ENCODE assay signal across 27 cellular contexts in the genomic region with DNA sequence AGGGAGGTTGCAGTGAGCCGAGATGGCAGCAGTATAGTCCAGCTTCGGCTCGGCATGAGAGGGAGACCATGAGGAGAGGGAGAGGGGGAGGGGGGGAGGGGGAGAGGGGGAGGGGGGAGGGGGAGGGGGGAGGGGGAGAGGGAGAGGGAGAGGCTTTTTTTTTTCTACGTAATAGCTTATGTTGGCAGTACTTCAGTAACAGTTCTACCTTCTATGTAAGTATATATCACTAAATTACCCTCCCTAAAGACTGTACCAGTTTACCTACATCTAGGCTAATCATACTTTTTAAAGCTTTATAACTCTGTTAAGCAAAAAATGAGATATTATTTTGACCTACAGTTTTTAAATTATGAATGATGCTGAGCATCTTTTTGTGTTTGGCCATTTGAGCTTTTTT.
"Had no signal": no experiment of that assay in that cellular context is flagged by ENCODE, and none has a peak within 500 bp of the region (broad histone marks: within the 10 kb centered on the region; RNA-seq: fewer than 3 reads in every experiment).

No MANE protein-coding gene starts in this region.

- DNase-seq: colonic mucosa; cortex of kidney; effector CD8-positive, alpha-beta T cell; effector memory CD8-positive, alpha-beta T cell; endodermal cell; erythroblast; esophagus squamous epithelium; foreskin fibroblast; foreskin melanocyte; gastrocnemius medialis; heart left ventricle; hypothalamus; left cardiac atrium; left lung; left ventricle myocardium superior; lower lobe of right lung; mesenchymal stem cell; mucosa of descending colon; naive B cell had no signal

- H3K4me1 ChIP-seq: colonic mucosa, lower lobe of right lung had no signal

- H3K4me2 ChIP-seq: hepatocyte had no signal

- H3K9me3 Mint-ChIP-seq: dendritic cell treated with granulocyte-macrophage colony-stimulating factor and Interleukin-4, amounts not matched to agents 40 ng/mL and 50 ng/mL, for 4 days; effector memory CD8-positive, alpha-beta T cell; naive B cell had no signal

- H3K27ac Mint-ChIP-seq: dendritic cell treated with granulocyte-macrophage colony-stimulating factor and Interleukin-4, amounts not matched to agents 40 ng/mL and 50 ng/mL, for 4 days; endodermal cell; mesothelial cell of epicardium had no signal

- H2AFZ ChIP-seq: hepatocyte had no signal

- H3K27ac ChIP-seq: colonic mucosa, epithelial cell of prostate, esophagus squamous epithelium, gastrocnemius medialis, heart left ventricle, hepatocyte, left lung, lower lobe of right lung had no signal

- FAIRE-seq: endometrium, islet of Langerhans, keratinocyte had no signal

- H3K4me3 ChIP-seq: colonic mucosa, esophagus squamous epithelium, gastrocnemius medialis, heart left ventricle, hepatocyte, left lung, lower lobe of right lung, mucosa of descending colon had no signal

- H3K4me3 Mint-ChIP-seq: dendritic cell treated with granulocyte-macrophage colony-stimulating factor and Interleukin-4, amounts not matched to agents 40 ng/mL and 50 ng/mL, for 4 days; effector memory CD8-positive, alpha-beta T cell; endodermal cell; mesothelial cell of epicardium; naive B cell had no signal

- H3K36me3 ChIP-seq: colonic mucosa, gastrocnemius medialis had no signal

- H3K27me3 ChIP-seq: colonic mucosa, esophagus squamous epithelium, gastrocnemius medialis, heart left ventricle, hepatocyte, left lung had no signal

- H3K9me3 ChIP-seq: colonic mucosa, esophagus squamous epithelium, gastrocnemius medialis, heart left ventricle, left lung, lower lobe of right lung had no signal

- ATAC-seq: effector memory CD8-positive, alpha-beta T cell; esophagus mucosa; gastrocnemius medialis; heart left ventricle; left cardiac atrium; left lung; left ventricle myocardium superior; lower lobe of right lung; mucosa of descending colon had no signal

- H3K27me3 Mint-ChIP-seq: dendritic cell treated with granulocyte-macrophage colony-stimulating factor and Interleukin-4, amounts not matched to agents 40 ng/mL and 50 ng/mL, for 4 days; effector memory CD8-positive, alpha-beta T cell; naive B cell had no signal
